ENCODE assay signal across 1 cellular context in genomic region chr15:65365229-65365628, GRCh38.
TF ChIP-seq lines count a peak whose summit lies in the region.

No MANE protein-coding gene starts in this region.

TF ChIP-seq in HepG2, 621 proteins besides CTCF, POLR2A, EP300 and RAD21 (continues in another document):
- TF ChIP-seq NR1H2 (CRISPR knock-in tag; IDR thresholded peaks at IDR 0.05; ENCODE audit: borderline replicate concordance, low read depth), result no peak
- no peak for TF ChIP-seq EEA1 (CRISPR knock-in tag; IDR thresholded peaks at IDR 0.05; ENCODE audit: borderline replicate concordance)
- no peak for TF ChIP-seq NFE2 (CRISPR knock-in tag; IDR thresholded peaks at IDR 0.05)
- no peak for TF ChIP-seq NKX3-1 (CRISPR knock-in tag; IDR thresholded peaks at IDR 0.05)
- TF ChIP-seq GFI1 (CRISPR knock-in tag; IDR thresholded peaks at IDR 0.05; ENCODE audit: borderline replicate concordance), result 0 out of 2 replicates have a peak, but pooled peaks have one; percentile 24
- no peak for TF ChIP-seq ELF3 (CRISPR knock-in tag; IDR thresholded peaks at IDR 0.05)
- no peak for TF ChIP-seq U2AF2 (IDR thresholded peaks at IDR 0.05; ENCODE audit: low read depth, low read length)
- TF ChIP-seq RORA (CRISPR knock-in tag; IDR thresholded peaks at IDR 0.05), result no peak
- TF ChIP-seq LBX2 (CRISPR knock-in tag; IDR thresholded peaks at IDR 0.05; ENCODE audit: borderline replicate concordance), result no peak
- no peak for TF ChIP-seq DR1 (CRISPR knock-in tag; IDR thresholded peaks at IDR 0.05)
- TF ChIP-seq CEBPB (IDR thresholded peaks at IDR 0.05; ENCODE audit: borderline replicate concordance, low read depth, low read length), result no peak
- no peak for TF ChIP-seq E2F1 (CRISPR knock-in tag; IDR thresholded peaks at IDR 0.05)
- peak; percentile 75 for TF ChIP-seq PAXIP1 (CRISPR knock-in tag; conservative IDR thresholded peaks at IDR 0.05)
- TF ChIP-seq YY1 (IDR thresholded peaks at IDR 0.05; ENCODE audit: insufficient read depth, insufficient replicate concordance, low read depth, low read length), result no peak
- TF ChIP-seq ZNF367 (CRISPR knock-in tag; IDR thresholded peaks at IDR 0.05; ENCODE audit: borderline replicate concordance), result no peak
- no peak for TF ChIP-seq MTF1 (CRISPR knock-in tag; IDR thresholded peaks at IDR 0.05)
- TF ChIP-seq SIX1 (CRISPR knock-in tag; IDR thresholded peaks at IDR 0.05; ENCODE audit: borderline replicate concordance), result peak; percentile 88; the same call in 1 of the 2 replicates
- no peak for TF ChIP-seq NFYB (CRISPR knock-in tag; IDR thresholded peaks at IDR 0.05)
- TF ChIP-seq REST (IDR thresholded peaks at IDR 0.05; ENCODE audit: borderline replicate concordance in 1 of 2, low read depth in 1 of 2, low read length in 2 of 2), result no peak
- no peak for TF ChIP-seq PTBP1 (IDR thresholded peaks at IDR 0.05; ENCODE audit: low read depth, low read length, poor library complexity, severe bottlenecking)
- no peak for TF ChIP-seq ZNF230 (CRISPR knock-in tag; IDR thresholded peaks at IDR 0.05)
- no peak for TF ChIP-seq MBNL3 (CRISPR knock-in tag; conservative IDR thresholded peaks at IDR 0.05)
- no peak for TF ChIP-seq ZSCAN12 (CRISPR knock-in tag; IDR thresholded peaks at IDR 0.05)
- TF ChIP-seq RARA (CRISPR knock-in tag; IDR thresholded peaks at IDR 0.05), result peak; percentile 32; the same call in 1 of the 2 replicates
- TF ChIP-seq ZNF746 (CRISPR knock-in tag; IDR thresholded peaks at IDR 0.05), result peak; percentile 58; the same call in 1 of the 2 replicates
- TF ChIP-seq ZNF720 (CRISPR knock-in tag; IDR thresholded peaks at IDR 0.05), result no peak
- no peak for TF ChIP-seq ZNF503 (CRISPR knock-in tag; IDR thresholded peaks at IDR 0.05)
- TF ChIP-seq THRA (CRISPR knock-in tag; IDR thresholded peaks at IDR 0.05; ENCODE audit: borderline replicate concordance), result peak; percentile 24; the same call in 1 of the 2 replicates
- no peak for TF ChIP-seq MYNN (CRISPR knock-in tag; IDR thresholded peaks at IDR 0.05; ENCODE audit: low read depth)
- TF ChIP-seq ZBTB42 (CRISPR knock-in tag; IDR thresholded peaks at IDR 0.05), result no peak
- TF ChIP-seq ZXDC (CRISPR knock-in tag; IDR thresholded peaks at IDR 0.05), result no peak
- TF ChIP-seq PPARG (CRISPR knock-in tag; conservative IDR thresholded peaks at IDR 0.05), result no peak
- TF ChIP-seq ZSCAN29 (CRISPR knock-in tag; conservative IDR thresholded peaks at IDR 0.05), result no peak
- no peak for TF ChIP-seq ZBTB10 (CRISPR knock-in tag; IDR thresholded peaks at IDR 0.05; ENCODE audit: borderline replicate concordance)
- TF ChIP-seq ZFP37 (CRISPR knock-in tag; IDR thresholded peaks at IDR 0.05; ENCODE audit: borderline replicate concordance), result no peak
- TF ChIP-seq ZBTB49 (CRISPR knock-in tag; IDR thresholded peaks at IDR 0.05; ENCODE audit: borderline replicate concordance), result no peak
- no peak for TF ChIP-seq SNRNP70 (IDR thresholded peaks at IDR 0.05; ENCODE audit: low read depth, low read length)
- peak; percentile 40; the same call in 1 of the 2 replicates for TF ChIP-seq ZFP91 (CRISPR knock-in tag; IDR thresholded peaks at IDR 0.05; ENCODE audit: borderline replicate concordance)
